Comparison of ENCODE assay signal across 22 cellular contexts in genomic region chr1:19115082-19115808, GRCh38.
DNase-seq lines count a peak whose midpoint lies in the region; ATAC-seq, FAIRE-seq and TF ChIP-seq lines count a peak whose summit lies in the region.
"Had no signal": no experiment of that assay in that cellular context is flagged by ENCODE, and none has a peak within 500 bp of the region (broad histone marks: within the 10 kb centered on the region; RNA-seq: fewer than 3 reads in every experiment).

No MANE protein-coding gene starts in this region.

- H3K4me1 Mint-ChIP-seq in activated naive CD8-positive, alpha-beta T cell treated with anti-CD3 and anti-CD28 coated beads, Interleukin-2, amount 10 ng/mL, durations not matched to agents 7 days and 5 days, result peaks cover 2% of the 10 kb centered on the region
- no peaks in the 10 kb centered on the region for H3K4me1 Mint-ChIP-seq in activated naive CD8-positive, alpha-beta T cell treated with anti-CD3 and anti-CD28 coated beads for 36 hours
- no peaks in the 10 kb centered on the region for H3K4me1 Mint-ChIP-seq in astrocyte (ENCODE audit: low read depth, unreplicated experiment)
- no peaks in the 10 kb centered on the region for H3K4me1 Mint-ChIP-seq in osteocyte (ENCODE audit: unreplicated experiment)
- no peaks in the 10 kb centered on the region for H3K4me1 Mint-ChIP-seq in activated T-cell treated with anti-CD3 and anti-CD28 coated beads, Interleukin-2, amount 50 U/mL, for 72 hours (ENCODE audit: low read depth)
- H3K4me1 Mint-ChIP-seq: B cell had no signal

- H3K4me2 ChIP-seq in astrocyte (ENCODE audit: low read length), result no peak overlapping the region

- no peaks in the 10 kb centered on the region for H3K9me3 ChIP-seq in astrocyte (ENCODE audit: insufficient read depth, low read depth, low read length)

- H3K27ac ChIP-seq in astrocyte (ENCODE audit: low read depth, low read length), result no peak overlapping the region
- H3K27ac ChIP-seq: HL-60 had no signal

- TF ChIP-seq RAD21 in Ishikawa (IDR thresholded peaks at IDR 0.05; ENCODE audit: low read depth), result no peak

- POLR2A ChIA-PET in activated naive CD8-positive, alpha-beta T cell treated with anti-CD3 and anti-CD28 coated beads, Interleukin-2, amount 10 ng/mL, durations not matched to agents 7 days and 5 days (lab: Charles Lee), result no interaction called here

- H3K9me3 Mint-ChIP-seq in activated naive CD8-positive, alpha-beta T cell treated with anti-CD3 and anti-CD28 coated beads, Interleukin-2, amount 10 ng/mL, durations not matched to agents 7 days and 5 days, result no peaks in the 10 kb centered on the region
- H3K9me3 Mint-ChIP-seq in activated naive CD8-positive, alpha-beta T cell treated with anti-CD3 and anti-CD28 coated beads for 36 hours, result no peaks in the 10 kb centered on the region
- H3K9me3 Mint-ChIP-seq in astrocyte (ENCODE audit: unreplicated experiment) (no peaks in the 10 kb centered on the region), osteocyte (ENCODE audit: unreplicated experiment) (no peaks in the 10 kb centered on the region)
- no peaks in the 10 kb centered on the region for H3K9me3 Mint-ChIP-seq in activated T-cell treated with anti-CD3 and anti-CD28 coated beads, Interleukin-2, amount 50 U/mL, for 72 hours
- H3K9me3 Mint-ChIP-seq: CD4-positive, alpha-beta T cell; HFFc6 had no signal

- H3K79me2 ChIP-seq in astrocyte (ENCODE audit: insufficient read depth, low read length), result no peaks in the 10 kb centered on the region

- no peaks in the 10 kb centered on the region for H3K27me3 Mint-ChIP-seq in activated naive CD8-positive, alpha-beta T cell treated with anti-CD3 and anti-CD28 coated beads, Interleukin-2, amount 10 ng/mL, durations not matched to agents 7 days and 5 days
- no peaks in the 10 kb centered on the region for H3K27me3 Mint-ChIP-seq in activated naive CD8-positive, alpha-beta T cell treated with anti-CD3 and anti-CD28 coated beads for 36 hours
- H3K27me3 Mint-ChIP-seq in astrocyte (ENCODE audit: low read depth, unreplicated experiment), result no peaks in the 10 kb centered on the region
- no peaks in the 10 kb centered on the region for H3K27me3 Mint-ChIP-seq in osteocyte (ENCODE audit: unreplicated experiment)
- no peaks in the 10 kb centered on the region for H3K27me3 Mint-ChIP-seq in activated T-cell treated with anti-CD3 and anti-CD28 coated beads, Interleukin-2, amount 50 U/mL, for 72 hours (ENCODE audit: low read depth)
- H3K27me3 Mint-ChIP-seq: B cell; CD4-positive, alpha-beta T cell had no signal

- TF ChIP-seq EP300 in Ishikawa (IDR thresholded peaks at IDR 0.05; ENCODE audit: borderline replicate concordance), result no peak

- H3K27me3 ChIP-seq in astrocyte (ENCODE audit: insufficient read depth, low read length), result no peaks in the 10 kb centered on the region

- no peak for ATAC-seq in activated naive CD8-positive, alpha-beta T cell treated with anti-CD3 and anti-CD28 coated beads, Interleukin-2, amount 10 ng/mL, durations not matched to agents 7 days and 5 days (ENCODE audit: low read depth)
- ATAC-seq in GM18505 (IDR thresholded peaks at IDR 0.05; ENCODE audit: unreplicated experiment), result no peak
- no peak for ATAC-seq in activated T-cell treated with anti-CD3 and anti-CD28 coated beads, Interleukin-2, amount 50 U/mL, for 72 hours (replicated peaks in 1 of 2)

- peaks cover 20% of the 10 kb centered on the region for H4K20me1 ChIP-seq in astrocyte (ENCODE audit: insufficient read depth, low read length)

- no peak overlapping the region for H2AFZ ChIP-seq in astrocyte (ENCODE audit: low read depth, low read length)

- H3K4me3 Mint-ChIP-seq in activated naive CD8-positive, alpha-beta T cell treated with anti-CD3 and anti-CD28 coated beads, Interleukin-2, amount 10 ng/mL, durations not matched to agents 7 days and 5 days, result no peak overlapping the region
- H3K4me3 Mint-ChIP-seq in activated naive CD8-positive, alpha-beta T cell treated with anti-CD3 and anti-CD28 coated beads for 36 hours, result no peak overlapping the region
- H3K4me3 Mint-ChIP-seq in astrocyte (ENCODE audit: unreplicated experiment) (no peak overlapping the region), osteocyte (ENCODE audit: unreplicated experiment) (no peak overlapping the region)
- H3K4me3 Mint-ChIP-seq in activated T-cell treated with anti-CD3 and anti-CD28 coated beads, Interleukin-2, amount 50 U/mL, for 72 hours, result no peak overlapping the region
- H3K4me3 Mint-ChIP-seq: B cell; CD4-positive, alpha-beta T cell; HFFc6 had no signal

- no peak overlapping the region for H3K9ac ChIP-seq in astrocyte (ENCODE audit: low read length)

- TF ChIP-seq CTCF in astrocyte (IDR thresholded peaks at IDR 0.05; ENCODE audit: insufficient read depth, low read depth, low read length) (no peak), osteocyte (IDR thresholded peaks at IDR 0.05) (no peak), GM20000 (IDR thresholded peaks at IDR 0.05; ENCODE audit: extremely low read depth, missing control alignments) (no peak)

- H3K36me3 Mint-ChIP-seq in activated naive CD8-positive, alpha-beta T cell treated with anti-CD3 and anti-CD28 coated beads, Interleukin-2, amount 10 ng/mL, durations not matched to agents 7 days and 5 days, result peaks cover 23% of the 10 kb centered on the region
- peaks cover 41% of the 10 kb centered on the region for H3K36me3 Mint-ChIP-seq in activated naive CD8-positive, alpha-beta T cell treated with anti-CD3 and anti-CD28 coated beads for 36 hours
- H3K36me3 Mint-ChIP-seq in astrocyte (ENCODE audit: low read depth, unreplicated experiment) (peaks cover 26% of the 10 kb centered on the region), osteocyte (ENCODE audit: unreplicated experiment) (peaks cover 69% of the 10 kb centered on the region)
- peaks cover 12 to 33% of the 10 kb centered on the region in 2 donors for H3K36me3 Mint-ChIP-seq in activated T-cell treated with anti-CD3 and anti-CD28 coated beads, Interleukin-2, amount 50 U/mL, for 72 hours (ENCODE audit: insufficient read depth in 2 of 2)

- no peak for TF ChIP-seq POLR2A in GM18505 (IDR thresholded peaks at IDR 0.05; ENCODE audit: borderline replicate concordance, extremely low read depth, insufficient read depth, insufficient read length)

- H3K4me1 ChIP-seq in astrocyte (ENCODE audit: insufficient read depth, low read length), result no peaks in the 10 kb centered on the region

- no peak for FAIRE-seq in astrocyte (lab: Jason Lieb, UNC)
- FAIRE-seq: A204.1, G401.6, GM12891, GM19239 had no signal

- H3K27ac Mint-ChIP-seq in activated naive CD8-positive, alpha-beta T cell treated with anti-CD3 and anti-CD28 coated beads, Interleukin-2, amount 10 ng/mL, durations not matched to agents 7 days and 5 days, result peak overlapping the region; percentile 46
- no peak overlapping the region for H3K27ac Mint-ChIP-seq in activated naive CD8-positive, alpha-beta T cell treated with anti-CD3 and anti-CD28 coated beads for 36 hours
- H3K27ac Mint-ChIP-seq in astrocyte (ENCODE audit: unreplicated experiment) (peak overlapping the region; percentile 72), osteocyte (ENCODE audit: unreplicated experiment) (no peak overlapping the region)
- no peak overlapping the region for H3K27ac Mint-ChIP-seq in activated T-cell treated with anti-CD3 and anti-CD28 coated beads, Interleukin-2, amount 50 U/mL, for 72 hours
- H3K27ac Mint-ChIP-seq: B cell; CD4-positive, alpha-beta T cell; HFFc6 had no signal

- H3K36me3 ChIP-seq in astrocyte (ENCODE audit: insufficient read depth, low read length), result peaks cover 85% of the 10 kb centered on the region

- DNase-seq in activated naive CD8-positive, alpha-beta T cell treated with anti-CD3 and anti-CD28 coated beads, Interleukin-2, amount 10 ng/mL, durations not matched to agents 7 days and 5 days, result no peak
- DNase-seq in activated naive CD8-positive, alpha-beta T cell treated with anti-CD3 and anti-CD28 coated beads for 36 hours, result no peak
- DNase-seq in astrocyte (ENCODE audit: low read depth) (no peak), osteocyte (ENCODE audit: extremely low spot score, unreplicated experiment) (peak; percentile 72), GM20000 (ENCODE audit: low spot score) (no peak)
- DNase-seq in activated T-cell treated with anti-CD3 and anti-CD28 coated beads, Interleukin-2, amount 50 U/mL, for 72 hours, result no peak
- DNase-seq: C1 segment of cervical spinal cord; Calu3; CD4-positive, alpha-beta T cell; DMS153; DMS79 treated with DMSO at 0.1 percent for 48 hours; EL; HCEC 1CT; HFFc6 had no signal

- H3K4me3 ChIP-seq in astrocyte (ENCODE audit: insufficient read depth, low read depth, low read length), result no peak overlapping the region

TF ChIP-seq in Ishikawa, 13 proteins besides CTCF, POLR2A, EP300 and RAD21:
- TF ChIP-seq TAF1 (IDR thresholded peaks at IDR 0.05; ENCODE audit: low read depth), result no peak
- TF ChIP-seq CREB1 (IDR thresholded peaks at IDR 0.05; ENCODE audit: low read depth), result no peak
- TF ChIP-seq NFIC (IDR thresholded peaks at IDR 0.05), result peak; percentile 19; the same call in 1 of the 2 replicates
- no peak for TF ChIP-seq USF1 (IDR thresholded peaks at IDR 0.05)
- no peak for TF ChIP-seq YY1 (IDR thresholded peaks at IDR 0.05; ENCODE audit: low read depth)

Comparison
In these comparisons a context has a peak if more than half of its experiments do, and no peak if none do; other contexts are left out.
1. H3K27ac Mint-ChIP-seq: peak in activated naive CD8-positive, alpha-beta T cell treated with anti-CD3 and anti-CD28 coated beads, Interleukin-2, amount 10 ng/mL, durations not matched to agents 7 days and 5 days (single experiment) and astrocyte (single experiment); none in activated naive CD8-positive, alpha-beta T cell treated with anti-CD3 and anti-CD28 coated beads for 36 hours (single experiment), osteocyte (single experiment) and activated T-cell treated with anti-CD3 and anti-CD28 coated beads, Interleukin-2, amount 50 U/mL, for 72 hours (single experiment).